In genomic region chr12:19238520-19238919, GRCh38 we compare ENCODE assay signal across 27 cellular contexts.
"Had no signal": no experiment of that assay in that cellular context is flagged by ENCODE, and none has a peak within 500 bp of the region (broad histone marks: within the 10 kb centered on the region; RNA-seq: fewer than 3 reads in every experiment).

No MANE protein-coding gene starts in this region.

- H3K36me3 ChIP-seq: breast epithelium, thoracic aorta, vagina had no signal

- H3K4me3 Mint-ChIP-seq: activated B cell treated with CpG ODN at 0.5 μM for 24 hours; activated CD4-positive, alpha-beta T cell treated with anti-CD3 and anti-CD28 coated beads for 36 hours; activated T-cell treated with anti-CD3 and anti-CD28 coated beads, Interleukin-2, amount 50 U/mL, for 24 hours; activated T-helper 17 cell treated with anti-CD3 and anti-CD28 coated beads, Interleukin-2, amount 50 U/mL, for 72 hours; central memory CD8-positive, alpha-beta T cell; mesothelial cell of epicardium; natural killer cell; T-helper 1 cell treated with Interleukin-12 subunit alpha and Interleukin-12 subunit beta and Interleukin-4 antibody, amounts not matched to agents 30 μg/mL and 1 μg/mL, for 36 hours; type B pancreatic cell had no signal

- DNase-seq: activated B cell treated with CpG ODN at 0.5 μM for 24 hours; activated CD4-positive, alpha-beta T cell treated with anti-CD3 and anti-CD28 coated beads for 36 hours; activated CD4-positive, alpha-beta T cell treated with anti-CD3 and anti-CD28 coated beads, Interleukin-2, amount 50 U/mL, for 4 hours; activated CD8-positive, alpha-beta memory T cell treated with anti-CD3 and anti-CD28 coated beads for 24 hours; activated CD8-positive, alpha-beta memory T cell treated with anti-CD3 and anti-CD28 coated beads, Interleukin-2, amount 50 U/mL, for 4 hours; activated T-cell treated with anti-CD3 and anti-CD28 coated beads, Interleukin-2, amount 50 U/mL, for 24 hours; aorta; foreskin melanocyte; glutamatergic neuron; hippocampal formation; kidney glomerular epithelial cell; left ventricle myocardium superior; mammary epithelial cell; natural killer cell; stimulated activated CD4-positive, alpha-beta T cell treated with anti-CD3 and anti-CD28 coated beads, Interleukin-4, amount 100 ng/mL, for 24 hours; stimulated activated naive CD4-positive, alpha-beta T cell treated with Interleukin-2 at 50 U/mL for 16 hours; T1000 had no signal

- H3K27me3 Mint-ChIP-seq: activated CD4-positive, alpha-beta T cell treated with anti-CD3 and anti-CD28 coated beads for 36 hours; activated T-cell treated with anti-CD3 and anti-CD28 coated beads, Interleukin-2, amount 50 U/mL, for 24 hours; activated T-helper 17 cell treated with anti-CD3 and anti-CD28 coated beads, Interleukin-2, amount 50 U/mL, for 72 hours; central memory CD8-positive, alpha-beta T cell; type B pancreatic cell had no signal

- H3K9me3 ChIP-seq: breast epithelium, thoracic aorta, vagina had no signal

- H3K27me3 ChIP-seq: breast epithelium, vagina had no signal

- H3K4me1 Mint-ChIP-seq: activated B cell treated with CpG ODN at 0.5 μM for 24 hours had no signal

- ATAC-seq: activated CD4-positive, alpha-beta T cell treated with anti-CD3 and anti-CD28 coated beads for 36 hours; activated naive CD4-positive, alpha-beta T cell treated with anti-CD3 and anti-CD28 coated beads, Interleukin-2, amount 50 U/mL, for 72 hours; activated T-helper 17 cell treated with anti-CD3 and anti-CD28 coated beads, Interleukin-2, amount 50 U/mL, for 72 hours; natural killer cell had no signal

- H3K4me3 ChIP-seq: breast epithelium, coronary artery, thoracic aorta, vagina had no signal

- H3K27ac Mint-ChIP-seq: activated B cell treated with CpG ODN at 0.5 μM for 24 hours; activated CD4-positive, alpha-beta T cell treated with anti-CD3 and anti-CD28 coated beads for 36 hours; activated naive CD4-positive, alpha-beta T cell treated with anti-CD3 and anti-CD28 coated beads, Interleukin-2, amount 50 U/mL, for 72 hours; activated T-cell treated with anti-CD3 and anti-CD28 coated beads, Interleukin-2, amount 50 U/mL, for 24 hours; activated T-helper 17 cell treated with anti-CD3 and anti-CD28 coated beads, Interleukin-2, amount 50 U/mL, for 72 hours; mesothelial cell of epicardium; natural killer cell; T-helper 1 cell treated with Interleukin-12 subunit alpha and Interleukin-12 subunit beta and Interleukin-4 antibody, amounts not matched to agents 30 μg/mL and 1 μg/mL, for 36 hours; type B pancreatic cell had no signal

- H3K9me3 Mint-ChIP-seq: activated B cell treated with CpG ODN at 0.5 μM for 24 hours; activated naive CD4-positive, alpha-beta T cell treated with anti-CD3 and anti-CD28 coated beads, Interleukin-2, amount 50 U/mL, for 72 hours; activated T-cell treated with anti-CD3 and anti-CD28 coated beads, Interleukin-2, amount 50 U/mL, for 24 hours; activated T-helper 17 cell treated with anti-CD3 and anti-CD28 coated beads, Interleukin-2, amount 50 U/mL, for 72 hours; central memory CD8-positive, alpha-beta T cell; mesothelial cell of epicardium; natural killer cell; T-helper 1 cell treated with Interleukin-12 subunit alpha and Interleukin-12 subunit beta and Interleukin-4 antibody, amounts not matched to agents 30 μg/mL and 1 μg/mL, for 36 hours; type B pancreatic cell had no signal

- H3K4me1 ChIP-seq: breast epithelium had no signal

- H3K27ac ChIP-seq: breast epithelium, vagina had no signal

- H3K36me3 Mint-ChIP-seq: activated naive CD4-positive, alpha-beta T cell treated with anti-CD3 and anti-CD28 coated beads, Interleukin-2, amount 50 U/mL, for 72 hours; mesothelial cell of epicardium; natural killer cell had no signal
